ENCODE assay signal across 30 cellular contexts in genomic region chr3:51328206-51328605, GRCh38.
"Had no signal": no experiment of that assay in that cellular context is flagged by ENCODE, and none has a peak within 500 bp of the region (broad histone marks: within the 10 kb centered on the region; RNA-seq: fewer than 3 reads in every experiment).

No MANE protein-coding gene starts in this region.

- H3K27me3 ChIP-seq: adrenal gland, body of pancreas, brain microvascular endothelial cell, breast epithelium had no signal

- H3K27ac ChIP-seq: adrenal gland, body of pancreas, brain microvascular endothelial cell, breast epithelium, VCaP had no signal

- H3K36me3 ChIP-seq: adrenal gland, brain microvascular endothelial cell, breast epithelium had no signal

- DNase-seq: activated CD4-positive, alpha-beta memory T cell treated with anti-CD3 and anti-CD28 coated beads, Interleukin-2, amount 10 ng/mL, durations not matched to agents 7 days and 5 days; activated CD4-positive, alpha-beta T cell treated with anti-CD3 and anti-CD28 coated beads for 1 hour; activated CD4-positive, alpha-beta T cell treated with anti-CD3 and anti-CD28 coated beads for 36 hours; activated CD4-positive, alpha-beta T cell treated with anti-CD3 and anti-CD28 coated beads for 48 hours; activated CD4-positive, alpha-beta T cell treated with anti-CD3 and anti-CD28 coated beads, Interleukin-2, amount 10 ng/mL, durations not matched to agents 7 days and 5 days; activated CD4-positive, alpha-beta T cell treated with anti-CD3 and anti-CD28 coated beads, Interleukin-2, amount 50 U/mL, for 48 hours; activated CD4-positive, CD25-positive, alpha-beta regulatory T cell; activated CD8-positive, alpha-beta memory T cell treated with anti-CD3 and anti-CD28 coated beads, Interleukin-2, amount 10 ng/mL, durations not matched to agents 7 days and 5 days; activated CD8-positive, alpha-beta memory T cell treated with anti-CD3 and anti-CD28 coated beads, Interleukin-2, amount 50 U/mL, for 48 hours; activated CD8-positive, alpha-beta T cell treated with anti-CD3 and anti-CD28 coated beads, Interleukin-2, amount 10 ng/mL, durations not matched to agents 7 days and 5 days; activated effector memory CD4-positive, alpha-beta T cell treated with anti-CD3 and anti-CD28 coated beads, Interleukin-2, amount 50 U/mL, for 16 hours; activated gamma-delta T cell treated with Interleukin-2 at 50 U/mL for 16 hours; activated naive CD4-positive, alpha-beta T cell; activated naive CD4-positive, alpha-beta T cell treated with anti-CD3 and anti-CD28 coated beads for 36 hours; activated naive CD4-positive, alpha-beta T cell treated with anti-CD3 and anti-CD28 coated beads, Interleukin-2, amount 50 U/mL, for 16 hours; activated naive CD8-positive, alpha-beta T cell treated with anti-CD3 and anti-CD28 coated beads for 36 hours; activated T-cell treated with anti-CD3 and anti-CD28 coated beads, Interleukin-2, amount 50 U/mL, for 1 hour; activated T-cell treated with anti-CD3 and anti-CD28 coated beads, Interleukin-2, amount 50 U/mL, for 4 hours; activated T-cell treated with anti-CD3 and anti-CD28 coated beads, Interleukin-2, amount 50 U/mL, for 72 hours; adrenal gland; amniotic stem cell; aorta; body of pancreas; brain microvascular endothelial cell; central memory CD4-positive, alpha-beta T cell; T-helper 1 cell; T-helper 2 cell; T-helper 9 cell had no signal

- H3K4me3 ChIP-seq: adrenal gland, body of pancreas, breast epithelium had no signal

- H3K9me3 ChIP-seq: adrenal gland, body of pancreas had no signal

- H3K4me1 ChIP-seq: adrenal gland, body of pancreas, breast epithelium had no signal
